In genomic region chr16:13478991-13479390, GRCh38 we compare ENCODE assay signal across 19 cellular contexts.
A peak's percentile ranks its signal among the peaks of the same experiment; 100 is the strongest.
DNase-seq lines count a peak whose midpoint lies in the region; ATAC-seq and TF ChIP-seq lines count a peak whose summit lies in the region.
"Had no signal": no experiment of that assay in that cellular context is flagged by ENCODE, and none has a peak within 500 bp of the region (broad histone marks: within the 10 kb centered on the region; RNA-seq: fewer than 3 reads in every experiment).

No MANE protein-coding gene starts in this region.

- ATAC-seq in GM18517 (IDR thresholded peaks at IDR 0.05; ENCODE audit: unreplicated experiment): no peak
- ATAC-seq: A549; CD8-positive, alpha-beta T cell had no signal

- H3K27me3 Mint-ChIP-seq in neural progenitor cell (ENCODE audit: insufficient read depth, low read depth): peaks cover 13% of the 10 kb centered on the region
- H3K27me3 Mint-ChIP-seq: B cell had no signal

- no peak overlapping the region for H3K4me3 Mint-ChIP-seq in neural progenitor cell
- H3K4me3 Mint-ChIP-seq: B cell; CD4-positive, alpha-beta T cell; CD8-positive, alpha-beta T cell had no signal

- H3K4me2 ChIP-seq in neural progenitor cell: peak overlapping the region; percentile 28
- H3K4me2 ChIP-seq: A549; BLaER1 treated with 17β-estradiol and CSF1 and Interleukin-3, amounts not matched to agents 10 nM and 100 nM had no signal

- no peak for TF ChIP-seq POLR2A in ovary (IDR thresholded peaks at IDR 0.05)
- no peak for TF ChIP-seq POLR2A in vagina (IDR thresholded peaks at IDR 0.05)

- peaks cover 13% of the 10 kb centered on the region for H3K4me1 Mint-ChIP-seq in neural progenitor cell
- H3K4me1 Mint-ChIP-seq: B cell had no signal

- H3K27me3 ChIP-seq in neural progenitor cell (no peaks in the 10 kb centered on the region), ovary (no peaks in the 10 kb centered on the region), vagina (no peaks in the 10 kb centered on the region)
- H3K27me3 ChIP-seq: BLaER1 treated with 17β-estradiol and CSF1 and Interleukin-3, amounts not matched to agents 10 nM and 100 nM had no signal

- no peaks in the 10 kb centered on the region for H3K36me3 ChIP-seq in neural progenitor cell
- no peaks in the 10 kb centered on the region for H3K36me3 ChIP-seq in ovary
- no peaks in the 10 kb centered on the region for H3K36me3 ChIP-seq in vagina
- H3K36me3 ChIP-seq: BLaER1 treated with 17β-estradiol and CSF1 and Interleukin-3, amounts not matched to agents 10 nM and 100 nM had no signal

- TF ChIP-seq CTCF in neural progenitor cell (IDR thresholded peaks at IDR 0.05): no peak
- no peak for TF ChIP-seq CTCF in ovary (IDR thresholded peaks at IDR 0.05)
- TF ChIP-seq CTCF in vagina (IDR thresholded peaks at IDR 0.05): no peak

- no peak overlapping the region for H3K4me3 ChIP-seq in neural progenitor cell
- H3K4me3 ChIP-seq in ovary: no peak overlapping the region
- H3K4me3 ChIP-seq in vagina: no peak overlapping the region
- H3K4me3 ChIP-seq: A549; BLaER1 treated with 17β-estradiol and CSF1 and Interleukin-3, amounts not matched to agents 10 nM and 100 nM had no signal

- peaks cover 10% of the 10 kb centered on the region for H3K36me3 Mint-ChIP-seq in neural progenitor cell
- H3K36me3 Mint-ChIP-seq: CD8-positive, alpha-beta T cell had no signal

- no peak overlapping the region for H3K9ac ChIP-seq in neural progenitor cell
- H3K9ac ChIP-seq: BLaER1 treated with 17β-estradiol and CSF1 and Interleukin-3, amounts not matched to agents 10 nM and 100 nM had no signal

- TF ChIP-seq EP300 in ovary (IDR thresholded peaks at IDR 0.05): no peak

- H3K4me1 ChIP-seq in neural progenitor cell (peaks cover 13% of the 10 kb centered on the region), ovary (ENCODE audit: insufficient read depth) (no peaks in the 10 kb centered on the region), vagina (peaks cover 15% of the 10 kb centered on the region)
- H3K4me1 ChIP-seq: A549; BLaER1 treated with 17β-estradiol and CSF1 and Interleukin-3, amounts not matched to agents 10 nM and 100 nM; Caco-2 had no signal

- DNase-seq in D341Med (ENCODE audit: low spot score) (peak; percentile 55), NCI-H524 treated with DMSO at 0.1 percent for 48 hours (lab: John Stamatoyannopoulos, UW) (peak; percentile 4), NCI-H82 treated with DMSO at 0.1 percent for 48 hours (lab: John Stamatoyannopoulos, UW; ENCODE audit: unreplicated experiment) (peak; percentile 89), neural progenitor cell (ENCODE audit: low spot score) (peak; percentile 39), ovary (no peak), vagina (ENCODE audit: extremely low spot score in 2 of 2) (no peak)
- DNase-seq: AML-193; Caco-2; Calu3; CD4-positive, alpha-beta T cell; CD8-positive, alpha-beta T cell; DMS79 treated with DMSO at 0.1 percent for 48 hours; GF-D8 had no signal

- no peak overlapping the region for H3K27ac Mint-ChIP-seq in neural progenitor cell
- H3K27ac Mint-ChIP-seq: B cell; CD4-positive, alpha-beta T cell; CD8-positive, alpha-beta T cell had no signal

- peaks cover 13% of the 10 kb centered on the region for H3K9me3 Mint-ChIP-seq in neural progenitor cell

- no peaks in the 10 kb centered on the region for H3F3A ChIP-seq in neural progenitor cell (ENCODE audit: low read depth)

- H4K20me1 ChIP-seq in neural progenitor cell (ENCODE audit: low read depth): no peaks in the 10 kb centered on the region
- H4K20me1 ChIP-seq: BLaER1 treated with 17β-estradiol and CSF1 and Interleukin-3, amounts not matched to agents 10 nM and 100 nM had no signal

- H2AFZ ChIP-seq in neural progenitor cell (replicated peaks): no peak overlapping the region

- 76 to 85% (median 83%) methylated on average over 4 of the region's 4 CpGs for whole genome bisulfite sequencing in ovary, 3 donors

- H3K27ac ChIP-seq in neural progenitor cell (no peak overlapping the region), ovary (no peak overlapping the region), vagina (no peak overlapping the region)
- H3K27ac ChIP-seq: 22Rv1; A549; BLaER1 treated with 17β-estradiol and CSF1 and Interleukin-3, amounts not matched to agents 10 nM and 100 nM; C4-2B had no signal

- H3K9me3 ChIP-seq in neural progenitor cell (ENCODE audit: low read depth) (no peaks in the 10 kb centered on the region), ovary (no peaks in the 10 kb centered on the region), vagina (no peaks in the 10 kb centered on the region)
- H3K9me3 ChIP-seq: Caco-2 had no signal

- intact Hi-C loops in ovary (cut with DNase I) (no loop called here), vagina (cut with DNase I) (no loop called here)

- no peaks in the 10 kb centered on the region for H3K79me2 ChIP-seq in neural progenitor cell (ENCODE audit: low read depth)

Comparison
In these comparisons a context has a peak if more than half of its experiments do, and no peak if none do; other contexts are left out.
1. DNase-seq: peak in D341Med (single experiment), NCI-H524 treated with DMSO at 0.1 percent for 48 hours (single experiment), NCI-H82 treated with DMSO at 0.1 percent for 48 hours (single experiment) and neural progenitor cell (single experiment); none in ovary (0 of 5) and vagina (0 of 2).